Comparison of ENCODE assay signal across 8 cellular contexts in genomic region chr4:189202182-189202868, GRCh38.
DNase-seq lines count a peak whose midpoint lies in the region; ATAC-seq lines count a peak whose summit lies in the region.

No MANE protein-coding gene starts in this region.

- H3K27ac ChIP-seq in right cardiac atrium (ENCODE audit: low read length): no peak overlapping the region

- intact Hi-C loops in activated CD4-positive, alpha-beta T cell treated with anti-CD3 and anti-CD28 coated beads, Interleukin-2, amount 10 ng/mL, durations not matched to agents 24 days and 14 days (cut with micrococcal nuclease): no loop called here
- intact Hi-C loops in right cardiac atrium (cut with DNase I): no loop called here

- H3K9me3 ChIP-seq in right cardiac atrium (ENCODE audit: control insufficient read depth, low read length): no peaks in the 10 kb centered on the region

- H3K4me1 Mint-ChIP-seq in activated CD4-positive, alpha-beta T cell treated with anti-CD3 and anti-CD28 coated beads, Interleukin-2, amount 10 ng/mL, durations not matched to agents 24 days and 14 days: peaks cover 4% of the 10 kb centered on the region
- H3K4me1 Mint-ChIP-seq in activated naive CD8-positive, alpha-beta T cell treated with anti-CD3 and anti-CD28 coated beads, Interleukin-2, amount 10 ng/mL, durations not matched to agents 7 days and 5 days: peaks cover 5% of the 10 kb centered on the region

- H3K4me3 ChIP-seq in right cardiac atrium (ENCODE audit: low read length): no peak overlapping the region

- peak; percentile 79 for DNase-seq in activated CD4-positive, alpha-beta T cell treated with anti-CD3 and anti-CD28 coated beads, Interleukin-2, amount 10 ng/mL, durations not matched to agents 24 days and 14 days
- no peak for DNase-seq in activated CD4-positive, alpha-beta T cell treated with anti-CD3 and anti-CD28 coated beads, Interleukin-2, amount 50 U/mL, for 4 hours
- DNase-seq in NCI-H345 (lab: John Stamatoyannopoulos, UW) (peak; percentile 51), right cardiac atrium (peak; percentile 72 to 90 (median 78)), retina (peak; percentile 75)
- DNase-seq in activated naive CD8-positive, alpha-beta T cell treated with anti-CD3 and anti-CD28 coated beads, Interleukin-2, amount 10 ng/mL, durations not matched to agents 7 days and 5 days: peak; percentile 34

- no peaks in the 10 kb centered on the region for H3K9me3 Mint-ChIP-seq in activated CD4-positive, alpha-beta T cell treated with anti-CD3 and anti-CD28 coated beads, Interleukin-2, amount 10 ng/mL, durations not matched to agents 24 days and 14 days
- H3K9me3 Mint-ChIP-seq in activated naive CD8-positive, alpha-beta T cell treated with anti-CD3 and anti-CD28 coated beads, Interleukin-2, amount 10 ng/mL, durations not matched to agents 7 days and 5 days: no peaks in the 10 kb centered on the region

- H3K36me3 Mint-ChIP-seq in activated CD4-positive, alpha-beta T cell treated with anti-CD3 and anti-CD28 coated beads, Interleukin-2, amount 10 ng/mL, durations not matched to agents 24 days and 14 days (ENCODE audit: low read depth): no peaks in the 10 kb centered on the region
- H3K36me3 Mint-ChIP-seq in activated naive CD8-positive, alpha-beta T cell treated with anti-CD3 and anti-CD28 coated beads, Interleukin-2, amount 10 ng/mL, durations not matched to agents 7 days and 5 days: no peaks in the 10 kb centered on the region

- H3K4me3 Mint-ChIP-seq in activated CD4-positive, alpha-beta T cell treated with anti-CD3 and anti-CD28 coated beads, Interleukin-2, amount 10 ng/mL, durations not matched to agents 24 days and 14 days: peak overlapping the region; percentile 71
- H3K4me3 Mint-ChIP-seq in activated naive CD8-positive, alpha-beta T cell treated with anti-CD3 and anti-CD28 coated beads, Interleukin-2, amount 10 ng/mL, durations not matched to agents 7 days and 5 days: peak overlapping the region; percentile 47

- ATAC-seq in HG02852 (IDR thresholded peaks at IDR 0.05; ENCODE audit: unreplicated experiment): peak; percentile 66
- ATAC-seq in activated naive CD8-positive, alpha-beta T cell treated with anti-CD3 and anti-CD28 coated beads, Interleukin-2, amount 10 ng/mL, durations not matched to agents 7 days and 5 days (ENCODE audit: low read depth): no peak
- peak; percentile 38 to 61 for ATAC-seq in right cardiac atrium
- no peak for ATAC-seq in GM21390 (IDR thresholded peaks at IDR 0.05; ENCODE audit: unreplicated experiment)

- POLR2A ChIA-PET in activated naive CD8-positive, alpha-beta T cell treated with anti-CD3 and anti-CD28 coated beads, Interleukin-2, amount 10 ng/mL, durations not matched to agents 7 days and 5 days (lab: Charles Lee): no interaction called here

- H3K27ac Mint-ChIP-seq in activated CD4-positive, alpha-beta T cell treated with anti-CD3 and anti-CD28 coated beads, Interleukin-2, amount 10 ng/mL, durations not matched to agents 24 days and 14 days: peak overlapping the region; percentile 20
- H3K27ac Mint-ChIP-seq in activated naive CD8-positive, alpha-beta T cell treated with anti-CD3 and anti-CD28 coated beads, Interleukin-2, amount 10 ng/mL, durations not matched to agents 7 days and 5 days: no peak overlapping the region

- WGBS in right cardiac atrium: 10% methylated on average over 16 of the region's 16 CpGs

- H3K4me1 ChIP-seq in right cardiac atrium (ENCODE audit: control insufficient read depth, insufficient read depth, low read length): no peaks in the 10 kb centered on the region

- no peaks in the 10 kb centered on the region for H3K27me3 Mint-ChIP-seq in activated CD4-positive, alpha-beta T cell treated with anti-CD3 and anti-CD28 coated beads, Interleukin-2, amount 10 ng/mL, durations not matched to agents 24 days and 14 days
- no peaks in the 10 kb centered on the region for H3K27me3 Mint-ChIP-seq in activated naive CD8-positive, alpha-beta T cell treated with anti-CD3 and anti-CD28 coated beads, Interleukin-2, amount 10 ng/mL, durations not matched to agents 7 days and 5 days

- H3K27me3 ChIP-seq in right cardiac atrium (ENCODE audit: control insufficient read depth, insufficient read depth): no peaks in the 10 kb centered on the region

Comparison
In these comparisons a context has a peak if more than half of its experiments do, and no peak if none do; other contexts are left out.
1. DNase-seq: peak in activated CD4-positive, alpha-beta T cell treated with anti-CD3 and anti-CD28 coated beads, Interleukin-2, amount 10 ng/mL, durations not matched to agents 24 days and 14 days (single experiment), NCI-H345 (single experiment), activated naive CD8-positive, alpha-beta T cell treated with anti-CD3 and anti-CD28 coated beads, Interleukin-2, amount 10 ng/mL, durations not matched to agents 7 days and 5 days (single experiment), right cardiac atrium (3 of 3) and retina (single experiment); none in activated CD4-positive, alpha-beta T cell treated with anti-CD3 and anti-CD28 coated beads, Interleukin-2, amount 50 U/mL, for 4 hours (0 of 2).
2. ATAC-seq: peak in HG02852 (single experiment) and right cardiac atrium (2 of 2); none in activated naive CD8-positive, alpha-beta T cell treated with anti-CD3 and anti-CD28 coated beads, Interleukin-2, amount 10 ng/mL, durations not matched to agents 7 days and 5 days (single experiment) and GM21390 (single experiment).